Comparison of ENCODE assay signal across 1 cellular context in genomic region chr15:90648137-90649070, GRCh38.
TF ChIP-seq lines count a peak whose summit lies in the region.

No MANE protein-coding gene starts in this region.

TF ChIP-seq in GM12878, 131 proteins besides CTCF, POLR2A, EP300 and RAD21 (continued from another document and continues in another):
- TF ChIP-seq POU2F2 (IDR thresholded peaks at IDR 0.05; ENCODE audit: borderline replicate concordance, low read depth, low read length) (peak; percentile 52; the same call in 1 of the 3 replicates), EGR1 (IDR thresholded peaks at IDR 0.05; ENCODE audit: borderline replicate concordance in 1 of 2, low read depth in 2 of 2, low read length in 2 of 2) (no peak), SKIL (IDR thresholded peaks at IDR 0.05; ENCODE audit: low read depth, poor library complexity, severe bottlenecking) (peak; percentile 42), STAT3 (IDR thresholded peaks at IDR 0.05; ENCODE audit: low read depth, low read length) (0 out of 2 replicates have a peak, but pooled peaks have one; percentile 39), CREM (IDR thresholded peaks at IDR 0.05; ENCODE audit: low read depth) (no peak; the same call in 1 of the 2 replicates), PKNOX1 (IDR thresholded peaks at IDR 0.05) (peak; percentile 89), SMARCA5 (IDR thresholded peaks at IDR 0.05) (peak; percentile 98), HDAC2 (IDR thresholded peaks at IDR 0.05) (no peak), ZBTB11 (CRISPR knock-in tag; IDR thresholded peaks at IDR 0.05) (no peak), MEF2B (IDR thresholded peaks at IDR 0.05; ENCODE audit: partially characterized antibody, poor library complexity, severe bottlenecking) (peak; percentile 86), RELB (IDR thresholded peaks at IDR 0.05; ENCODE audit: low read depth) (0 out of 2 replicates have a peak, but pooled peaks have one; percentile 27), CHD2 (IDR thresholded peaks at IDR 0.05; ENCODE audit: borderline replicate concordance, low read depth, low read length) (no peak), SIN3A (IDR thresholded peaks at IDR 0.05; ENCODE audit: low read depth, low read length) (no peak), RBBP5 (conservative IDR thresholded peaks at IDR 0.05) (no peak), SMC3 (IDR thresholded peaks at IDR 0.05; ENCODE audit: borderline replicate concordance, low read length) (peak; percentile 97), ZNF207 (IDR thresholded peaks at IDR 0.05; ENCODE audit: borderline replicate concordance) (peak; percentile 88; the same call in 1 of the 2 replicates), IRF5 (IDR thresholded peaks at IDR 0.05; ENCODE audit: borderline replicate concordance) (no peak), PAX5 (IDR thresholded peaks at IDR 0.05; ENCODE audit: borderline replicate concordance, low read depth, low read length) (no peak), SRF (IDR thresholded peaks at IDR 0.05; ENCODE audit: low read depth in 2 of 2, low read length in 2 of 2) (peak; percentile 94 to 99), NRF1 (conservative IDR thresholded peaks at IDR 0.05; ENCODE audit: low read depth, low read length) (no peak), MTA3 (IDR thresholded peaks at IDR 0.05; ENCODE audit: borderline replicate concordance, low read length) (peak; percentile 41; the same call in 1 of the 2 replicates), NBN (IDR thresholded peaks at IDR 0.05) (peak; percentile 55), EED (IDR thresholded peaks at IDR 0.05; ENCODE audit: low read depth) (peak; percentile 59; the same call in 1 of the 2 replicates), LARP7 (IDR thresholded peaks at IDR 0.05) (peak; percentile 68; the same call in 1 of the 2 replicates), DPF2 (IDR thresholded peaks at IDR 0.05) (0 out of 2 replicates have a peak, but pooled peaks have one; percentile 52), TCF7 (IDR thresholded peaks at IDR 0.05; ENCODE audit: borderline replicate concordance) (no peak), MTA2 (IDR thresholded peaks at IDR 0.05; ENCODE audit: low read depth) (peak; percentile 71), MLLT1 (IDR thresholded peaks at IDR 0.05) (peak; percentile 74; the same call in 1 of the 2 replicates), E2F8 (IDR thresholded peaks at IDR 0.05; ENCODE audit: low read depth, partially characterized antibody) (peak; percentile 28), NFIC (IDR thresholded peaks at IDR 0.05; ENCODE audit: low read depth, low read length) (no peak), STAT1 (conservative IDR thresholded peaks at IDR 0.05) (peak; percentile 69; the same call in 1 of the 2 replicates)
- TF ChIP-seq, protein P1, sequence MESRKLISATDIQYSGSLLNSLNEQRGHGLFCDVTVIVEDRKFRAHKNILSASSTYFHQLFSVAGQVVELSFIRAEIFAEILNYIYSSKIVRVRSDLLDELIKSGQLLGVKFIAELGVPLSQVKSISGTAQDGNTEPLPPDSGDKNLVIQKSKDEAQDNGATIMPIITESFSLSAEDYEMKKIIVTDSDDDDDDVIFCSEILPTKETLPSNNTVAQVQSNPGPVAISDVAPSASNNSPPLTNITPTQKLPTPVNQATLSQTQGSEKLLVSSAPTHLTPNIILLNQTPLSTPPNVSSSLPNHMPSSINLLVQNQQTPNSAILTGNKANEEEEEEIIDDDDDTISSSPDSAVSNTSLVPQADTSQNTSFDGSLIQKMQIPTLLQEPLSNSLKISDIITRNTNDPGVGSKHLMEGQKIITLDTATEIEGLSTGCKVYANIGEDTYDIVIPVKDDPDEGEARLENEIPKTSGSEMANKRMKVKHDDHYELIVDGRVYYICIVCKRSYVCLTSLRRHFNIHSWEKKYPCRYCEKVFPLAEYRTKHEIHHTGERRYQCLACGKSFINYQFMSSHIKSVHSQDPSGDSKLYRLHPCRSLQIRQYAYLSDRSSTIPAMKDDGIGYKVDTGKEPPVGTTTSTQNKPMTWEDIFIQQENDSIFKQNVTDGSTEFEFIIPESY (IDR thresholded peaks at IDR 0.05): 0 out of 2 replicates have a peak, but pooled peaks have one; percentile 14
- TF ChIP-seq, protein P2, sequence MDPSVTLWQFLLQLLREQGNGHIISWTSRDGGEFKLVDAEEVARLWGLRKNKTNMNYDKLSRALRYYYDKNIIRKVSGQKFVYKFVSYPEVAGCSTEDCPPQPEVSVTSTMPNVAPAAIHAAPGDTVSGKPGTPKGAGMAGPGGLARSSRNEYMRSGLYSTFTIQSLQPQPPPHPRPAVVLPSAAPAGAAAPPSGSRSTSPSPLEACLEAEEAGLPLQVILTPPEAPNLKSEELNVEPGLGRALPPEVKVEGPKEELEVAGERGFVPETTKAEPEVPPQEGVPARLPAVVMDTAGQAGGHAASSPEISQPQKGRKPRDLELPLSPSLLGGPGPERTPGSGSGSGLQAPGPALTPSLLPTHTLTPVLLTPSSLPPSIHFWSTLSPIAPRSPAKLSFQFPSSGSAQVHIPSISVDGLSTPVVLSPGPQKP (IDR thresholded peaks at IDR 0.05; ENCODE audit: low read depth, low read length): peak; percentile 99
- TF ChIP-seq, protein P3, sequence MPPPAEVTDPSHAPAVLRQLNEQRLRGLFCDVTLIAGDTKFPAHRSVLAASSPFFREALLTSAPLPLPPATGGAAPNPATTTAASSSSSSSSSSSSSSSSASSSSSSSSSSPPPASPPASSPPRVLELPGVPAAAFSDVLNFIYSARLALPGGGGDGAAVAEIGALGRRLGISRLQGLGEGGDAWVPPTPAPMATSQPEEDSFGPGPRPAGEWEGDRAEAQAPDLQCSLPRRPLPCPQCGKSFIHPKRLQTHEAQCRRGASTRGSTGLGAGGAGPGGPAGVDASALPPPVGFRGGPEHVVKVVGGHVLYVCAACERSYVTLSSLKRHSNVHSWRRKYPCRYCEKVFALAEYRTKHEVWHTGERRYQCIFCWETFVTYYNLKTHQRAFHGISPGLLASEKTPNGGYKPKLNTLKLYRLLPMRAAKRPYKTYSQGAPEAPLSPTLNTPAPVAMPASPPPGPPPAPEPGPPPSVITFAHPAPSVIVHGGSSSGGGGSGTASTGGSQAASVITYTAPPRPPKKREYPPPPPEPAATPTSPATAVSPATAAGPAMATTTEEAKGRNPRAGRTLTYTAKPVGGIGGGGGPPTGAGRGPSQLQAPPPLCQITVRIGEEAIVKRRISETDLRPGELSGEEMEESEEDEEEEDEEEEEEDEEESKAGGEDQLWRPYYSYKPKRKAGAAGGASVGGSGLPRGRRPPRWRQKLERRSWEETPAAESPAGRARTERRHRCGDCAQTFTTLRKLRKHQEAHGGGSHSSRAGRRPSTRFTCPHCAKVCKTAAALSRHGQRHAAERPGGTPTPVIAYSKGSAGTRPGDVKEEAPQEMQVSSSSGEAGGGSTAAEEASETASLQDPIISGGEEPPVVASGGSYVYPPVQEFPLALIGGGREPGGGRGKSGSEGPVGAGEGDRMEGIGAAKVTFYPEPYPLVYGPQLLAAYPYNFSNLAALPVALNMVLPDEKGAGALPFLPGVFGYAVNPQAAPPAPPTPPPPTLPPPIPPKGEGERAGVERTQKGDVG (CRISPR knock-in tag; IDR thresholded peaks at IDR 0.05): peak; percentile 98
